In the genomic region with DNA sequence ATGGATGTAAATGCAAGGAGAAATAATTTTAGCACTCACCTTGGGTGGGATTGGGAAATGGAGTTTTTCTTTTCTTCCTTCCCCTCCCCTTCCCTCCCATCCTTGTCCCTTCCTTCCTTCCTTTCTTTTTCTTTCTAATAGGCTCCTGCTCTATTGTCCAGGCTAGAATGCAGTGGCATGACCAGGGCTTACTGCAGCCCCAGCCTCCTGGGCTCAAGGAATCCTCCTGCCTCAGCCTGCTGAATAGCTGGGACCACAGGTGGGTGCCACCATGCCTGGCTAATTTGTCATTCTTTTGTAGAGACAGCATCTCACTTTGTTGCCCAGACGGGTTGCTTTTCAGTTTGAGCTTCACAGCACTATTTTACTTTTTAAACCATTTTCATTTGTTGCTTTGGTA, we compare ENCODE assay signal across 37 cellular contexts.
"Had no signal": no experiment of that assay in that cellular context is flagged by ENCODE, and none has a peak within 500 bp of the region (broad histone marks: within the 10 kb centered on the region; RNA-seq: fewer than 3 reads in every experiment).

No MANE protein-coding gene starts in this region.

- H3K4me3 ChIP-seq: adrenal gland, body of pancreas, breast epithelium had no signal

- H3K4me3 Mint-ChIP-seq: activated CD4-positive, alpha-beta memory T cell treated with anti-CD3 and anti-CD28 coated beads, Interleukin-2, amount 10 ng/mL, durations not matched to agents 7 days and 5 days; activated CD4-positive, alpha-beta T cell treated with anti-CD3 and anti-CD28 coated beads for 36 hours; activated CD4-positive, alpha-beta T cell treated with anti-CD3 and anti-CD28 coated beads, Interleukin-2, amount 10 ng/mL, durations not matched to agents 7 days and 5 days; activated CD8-positive, alpha-beta memory T cell treated with anti-CD3 and anti-CD28 coated beads, Interleukin-2, amount 10 ng/mL, durations not matched to agents 7 days and 5 days; activated CD8-positive, alpha-beta T cell treated with anti-CD3 and anti-CD28 coated beads, Interleukin-2, amount 10 ng/mL, durations not matched to agents 7 days and 5 days; activated naive CD4-positive, alpha-beta T cell treated with anti-CD3 and anti-CD28 coated beads for 36 hours; activated naive CD8-positive, alpha-beta T cell treated with anti-CD3 and anti-CD28 coated beads for 36 hours; activated T-cell treated with anti-CD3 and anti-CD28 coated beads, Interleukin-2, amount 50 U/mL, for 4 hours; activated T-cell treated with anti-CD3 and anti-CD28 coated beads, Interleukin-2, amount 50 U/mL, for 72 hours; activated T-helper 1 cell treated with anti-CD3 and anti-CD28 coated beads, Interleukin-12 subunit alpha, Interleukin-12 subunit beta, Interleukin-2, Interleukin-4 antibody, amounts not matched to agents 30 ng/mL and 10 ng/mL and 1 ng/mL, durations not matched to agents 14 hours and 24 hours and 36 hours; activated T-helper 17 cell treated with anti-CD3 and anti-CD28 coated beads, Interleukin-2, amount 50 U/mL, for 72 hours; T-helper 1 cell treated with Interleukin-12 subunit alpha and Interleukin-12 subunit beta and Interleukin-4 antibody, amounts not matched to agents 30 μg/mL and 1 μg/mL, for 36 hours; T-helper 2 cell treated with Interferon-gamma antibody and Interleukin-4, amounts not matched to agents 5 μg/mL and 100 μg/mL, for 36 hours had no signal

- FAIRE-seq: astrocyte, TTC549 had no signal

- H3K36me3 Mint-ChIP-seq: activated CD8-positive, alpha-beta memory T cell treated with anti-CD3 and anti-CD28 coated beads, Interleukin-2, amount 10 ng/mL, durations not matched to agents 7 days and 5 days; activated naive CD4-positive, alpha-beta T cell treated with anti-CD3 and anti-CD28 coated beads, Interleukin-2, amount 50 U/mL, for 72 hours; activated naive CD8-positive, alpha-beta T cell treated with anti-CD3 and anti-CD28 coated beads for 36 hours had no signal

- H3K27me3 ChIP-seq: adrenal gland, body of pancreas, brain microvascular endothelial cell, breast epithelium had no signal

- DNase-seq: activated CD4-positive, alpha-beta memory T cell treated with anti-CD3 and anti-CD28 coated beads, Interleukin-2, amount 10 ng/mL, durations not matched to agents 7 days and 5 days; activated CD4-positive, alpha-beta T cell treated with anti-CD3 and anti-CD28 coated beads for 1 hour; activated CD4-positive, alpha-beta T cell treated with anti-CD3 and anti-CD28 coated beads for 36 hours; activated CD4-positive, alpha-beta T cell treated with anti-CD3 and anti-CD28 coated beads for 48 hours; activated CD4-positive, alpha-beta T cell treated with anti-CD3 and anti-CD28 coated beads, Interleukin-2, amount 10 ng/mL, durations not matched to agents 7 days and 5 days; activated CD4-positive, alpha-beta T cell treated with anti-CD3 and anti-CD28 coated beads, Interleukin-2, amount 50 U/mL, for 48 hours; activated CD4-positive, CD25-positive, alpha-beta regulatory T cell; activated CD8-positive, alpha-beta memory T cell treated with anti-CD3 and anti-CD28 coated beads for 24 hours; activated CD8-positive, alpha-beta memory T cell treated with anti-CD3 and anti-CD28 coated beads, Interleukin-2, amount 10 ng/mL, durations not matched to agents 7 days and 5 days; activated CD8-positive, alpha-beta memory T cell treated with anti-CD3 and anti-CD28 coated beads, Interleukin-2, amount 50 U/mL, for 48 hours; activated CD8-positive, alpha-beta T cell treated with anti-CD3 and anti-CD28 coated beads, Interleukin-2, amount 10 ng/mL, durations not matched to agents 7 days and 5 days; activated effector memory CD4-positive, alpha-beta T cell treated with anti-CD3 and anti-CD28 coated beads, Interleukin-2, amount 50 U/mL, for 16 hours; activated gamma-delta T cell treated with Interleukin-2 at 50 U/mL for 16 hours; activated naive CD4-positive, alpha-beta T cell; activated naive CD4-positive, alpha-beta T cell treated with anti-CD3 and anti-CD28 coated beads for 36 hours; activated naive CD4-positive, alpha-beta T cell treated with anti-CD3 and anti-CD28 coated beads, Interleukin-2, amount 50 U/mL, for 16 hours; activated naive CD8-positive, alpha-beta T cell treated with anti-CD3 and anti-CD28 coated beads for 36 hours; activated T-cell treated with anti-CD3 and anti-CD28 coated beads, Interleukin-2, amount 50 U/mL, for 4 hours; activated T-cell treated with anti-CD3 and anti-CD28 coated beads, Interleukin-2, amount 50 U/mL, for 72 hours; adrenal gland; amniotic stem cell; aorta; body of pancreas; brain microvascular endothelial cell; central memory CD4-positive, alpha-beta T cell; T-helper 2 cell; T-helper 9 cell had no signal

- H3K27ac ChIP-seq: adrenal gland, body of pancreas, brain microvascular endothelial cell, breast epithelium, VCaP had no signal

- H3K36me3 ChIP-seq: adrenal gland, brain microvascular endothelial cell, breast epithelium had no signal

- H3K9me3 Mint-ChIP-seq: activated CD4-positive, alpha-beta memory T cell treated with anti-CD3 and anti-CD28 coated beads, Interleukin-2, amount 10 ng/mL, durations not matched to agents 7 days and 5 days; activated CD4-positive, alpha-beta T cell treated with anti-CD3 and anti-CD28 coated beads, Interleukin-2, amount 10 ng/mL, durations not matched to agents 7 days and 5 days; activated naive CD4-positive, alpha-beta T cell treated with anti-CD3 and anti-CD28 coated beads for 36 hours; activated naive CD4-positive, alpha-beta T cell treated with anti-CD3 and anti-CD28 coated beads, Interleukin-2, amount 50 U/mL, for 72 hours; activated naive CD8-positive, alpha-beta T cell treated with anti-CD3 and anti-CD28 coated beads for 36 hours; activated T-cell treated with anti-CD3 and anti-CD28 coated beads, Interleukin-2, amount 50 U/mL, for 4 hours; activated T-cell treated with anti-CD3 and anti-CD28 coated beads, Interleukin-2, amount 50 U/mL, for 72 hours; activated T-helper 1 cell treated with anti-CD3 and anti-CD28 coated beads, Interleukin-12 subunit alpha, Interleukin-12 subunit beta, Interleukin-2, Interleukin-4 antibody, amounts not matched to agents 30 ng/mL and 10 ng/mL and 1 ng/mL, durations not matched to agents 14 hours and 24 hours and 36 hours; activated T-helper 17 cell treated with anti-CD3 and anti-CD28 coated beads, Interleukin-2, amount 50 U/mL, for 72 hours; T-helper 1 cell treated with Interleukin-12 subunit alpha and Interleukin-12 subunit beta and Interleukin-4 antibody, amounts not matched to agents 30 μg/mL and 1 μg/mL, for 36 hours; T-helper 2 cell treated with Interferon-gamma antibody and Interleukin-4, amounts not matched to agents 5 μg/mL and 100 μg/mL, for 36 hours had no signal

- H3K9me3 ChIP-seq: adrenal gland, body of pancreas, breast epithelium had no signal

- H3K27ac Mint-ChIP-seq: activated CD4-positive, alpha-beta memory T cell treated with anti-CD3 and anti-CD28 coated beads, Interleukin-2, amount 10 ng/mL, durations not matched to agents 7 days and 5 days; activated CD4-positive, alpha-beta T cell treated with anti-CD3 and anti-CD28 coated beads for 36 hours; activated CD4-positive, alpha-beta T cell treated with anti-CD3 and anti-CD28 coated beads, Interleukin-2, amount 10 ng/mL, durations not matched to agents 7 days and 5 days; activated CD8-positive, alpha-beta memory T cell treated with anti-CD3 and anti-CD28 coated beads, Interleukin-2, amount 10 ng/mL, durations not matched to agents 7 days and 5 days; activated CD8-positive, alpha-beta T cell treated with anti-CD3 and anti-CD28 coated beads, Interleukin-2, amount 10 ng/mL, durations not matched to agents 7 days and 5 days; activated naive CD4-positive, alpha-beta T cell treated with anti-CD3 and anti-CD28 coated beads for 36 hours; activated naive CD4-positive, alpha-beta T cell treated with anti-CD3 and anti-CD28 coated beads, Interleukin-2, amount 50 U/mL, for 72 hours; activated naive CD8-positive, alpha-beta T cell treated with anti-CD3 and anti-CD28 coated beads for 36 hours; activated T-cell treated with anti-CD3 and anti-CD28 coated beads, Interleukin-2, amount 50 U/mL, for 72 hours; activated T-helper 1 cell treated with anti-CD3 and anti-CD28 coated beads, Interleukin-12 subunit alpha, Interleukin-12 subunit beta, Interleukin-2, Interleukin-4 antibody, amounts not matched to agents 30 ng/mL and 10 ng/mL and 1 ng/mL, durations not matched to agents 14 hours and 24 hours and 36 hours; activated T-helper 17 cell treated with anti-CD3 and anti-CD28 coated beads, Interleukin-2, amount 50 U/mL, for 72 hours; T-helper 1 cell treated with Interleukin-12 subunit alpha and Interleukin-12 subunit beta and Interleukin-4 antibody, amounts not matched to agents 30 μg/mL and 1 μg/mL, for 36 hours; T-helper 2 cell treated with Interferon-gamma antibody and Interleukin-4, amounts not matched to agents 5 μg/mL and 100 μg/mL, for 36 hours had no signal

- H3K4me1 ChIP-seq: adrenal gland, body of pancreas, breast epithelium had no signal

- H3K4me1 Mint-ChIP-seq: activated CD4-positive, alpha-beta memory T cell treated with anti-CD3 and anti-CD28 coated beads, Interleukin-2, amount 10 ng/mL, durations not matched to agents 7 days and 5 days; activated CD4-positive, alpha-beta T cell treated with anti-CD3 and anti-CD28 coated beads for 36 hours; activated CD4-positive, alpha-beta T cell treated with anti-CD3 and anti-CD28 coated beads, Interleukin-2, amount 10 ng/mL, durations not matched to agents 7 days and 5 days; activated CD8-positive, alpha-beta memory T cell treated with anti-CD3 and anti-CD28 coated beads, Interleukin-2, amount 10 ng/mL, durations not matched to agents 7 days and 5 days; activated naive CD8-positive, alpha-beta T cell treated with anti-CD3 and anti-CD28 coated beads for 36 hours; activated T-helper 17 cell treated with anti-CD3 and anti-CD28 coated beads, Interleukin-2, amount 50 U/mL, for 72 hours had no signal

- ATAC-seq: activated CD4-positive, alpha-beta T cell treated with anti-CD3 and anti-CD28 coated beads for 36 hours; activated CD4-positive, CD25-positive, alpha-beta regulatory T cell treated with anti-CD3 and anti-CD28 coated beads, Interleukin-2, amount 50 U/mL, for 24 hours; activated CD8-positive, alpha-beta memory T cell treated with anti-CD3 and anti-CD28 coated beads, Interleukin-2, amount 10 ng/mL, durations not matched to agents 7 days and 5 days; activated CD8-positive, alpha-beta T cell treated with anti-CD3 and anti-CD28 coated beads, Interleukin-2, amount 10 ng/mL, durations not matched to agents 7 days and 5 days; activated naive CD4-positive, alpha-beta T cell treated with anti-CD3 and anti-CD28 coated beads, Interleukin-2, amount 50 U/mL, for 72 hours; activated T-cell treated with anti-CD3 and anti-CD28 coated beads, Interleukin-2, amount 50 U/mL, for 4 hours; activated T-cell treated with anti-CD3 and anti-CD28 coated beads, Interleukin-2, amount 50 U/mL, for 72 hours; activated T-helper 17 cell treated with anti-CD3 and anti-CD28 coated beads, Interleukin-2, amount 50 U/mL, for 72 hours; body of pancreas had no signal
